Comparison of ENCODE assay signal across 19 cellular contexts in the genomic region with DNA sequence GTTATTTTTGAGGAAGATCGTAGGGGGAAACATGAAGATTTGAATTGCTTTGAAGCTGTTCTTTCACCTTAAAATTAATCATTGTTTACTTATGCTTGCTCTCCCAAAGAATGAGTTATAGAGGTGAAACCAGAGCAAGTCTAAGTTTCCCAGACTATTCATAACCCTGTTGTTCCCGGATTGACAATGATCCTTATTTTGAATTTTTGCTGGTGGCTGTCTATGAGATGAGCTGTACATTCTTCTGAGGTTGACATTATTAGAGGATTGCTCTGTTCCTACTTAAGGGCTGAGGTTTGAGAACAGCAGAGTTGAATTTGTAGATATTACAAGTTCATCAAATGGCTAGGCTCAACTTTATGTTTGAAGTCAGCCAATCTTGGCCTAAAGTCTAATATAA.
"Had no signal": no experiment of that assay in that cellular context is flagged by ENCODE, and none has a peak within 500 bp of the region (broad histone marks: within the 10 kb centered on the region; RNA-seq: fewer than 3 reads in every experiment).

No MANE protein-coding gene starts in this region.

- ATAC-seq: activated T-cell treated with anti-CD3 and anti-CD28 coated beads, Interleukin-2, amount 50 U/mL, for 4 hours; left cardiac atrium; naive thymus-derived CD8-positive, alpha-beta T cell; pancreas had no signal

- H3K27me3 Mint-ChIP-seq: activated naive CD4-positive, alpha-beta T cell treated with anti-CD3 and anti-CD28 coated beads, Interleukin-2, amount 10 ng/mL, durations not matched to agents 7 days and 5 days; dendritic cell treated with granulocyte-macrophage colony-stimulating factor and Interleukin-4, amounts not matched to agents 40 ng/mL and 50 ng/mL, for 4 days had no signal

- H3K4me3 ChIP-seq: esophagus muscularis mucosa, pancreas had no signal

- H3K4me1 Mint-ChIP-seq: activated naive CD4-positive, alpha-beta T cell treated with anti-CD3 and anti-CD28 coated beads, Interleukin-2, amount 10 ng/mL, durations not matched to agents 7 days and 5 days; immature natural killer cell; naive thymus-derived CD8-positive, alpha-beta T cell had no signal

- H3K9me3 Mint-ChIP-seq: activated naive CD4-positive, alpha-beta T cell treated with anti-CD3 and anti-CD28 coated beads, Interleukin-2, amount 10 ng/mL, durations not matched to agents 7 days and 5 days; activated T-cell treated with anti-CD3 and anti-CD28 coated beads, Interleukin-2, amount 50 U/mL, for 4 hours had no signal

- DNase-seq: activated CD4-positive, alpha-beta T cell treated with anti-CD3 and anti-CD28 coated beads, Interleukin-2, amount 50 U/mL, for 1 hour; activated CD4-positive, CD25-positive, alpha-beta regulatory T cell treated with anti-CD3 and anti-CD28 coated beads, Interleukin-2, amount 50 U/mL, for 72 hours; activated CD8-positive, alpha-beta memory T cell treated with anti-CD3 and anti-CD28 coated beads, Interleukin-2, amount 50 U/mL, for 4 hours; activated naive CD4-positive, alpha-beta T cell treated with anti-CD3 and anti-CD28 coated beads, Interleukin-2, amount 10 ng/mL, durations not matched to agents 7 days and 5 days; activated T-cell treated with anti-CD3 and anti-CD28 coated beads, Interleukin-2, amount 50 U/mL, for 4 hours; effector CD8-positive, alpha-beta T cell; immature natural killer cell; left cardiac atrium; mesenchymal stem cell; naive thymus-derived CD8-positive, alpha-beta T cell; pancreas; retina; stimulated activated naive CD4-positive, alpha-beta T cell; substantia nigra; T-helper 2 cell had no signal

- H3K36me3 ChIP-seq: esophagus muscularis mucosa, pancreas had no signal

- H3K27ac ChIP-seq: esophagus muscularis mucosa, pancreas, VCaP had no signal

- H3K27ac Mint-ChIP-seq: activated naive CD4-positive, alpha-beta T cell treated with anti-CD3 and anti-CD28 coated beads, Interleukin-2, amount 10 ng/mL, durations not matched to agents 7 days and 5 days; dendritic cell treated with granulocyte-macrophage colony-stimulating factor and Interleukin-4, amounts not matched to agents 40 ng/mL and 50 ng/mL, for 4 days; immature natural killer cell; naive thymus-derived CD8-positive, alpha-beta T cell; type B pancreatic cell had no signal

- H3K36me3 Mint-ChIP-seq: activated naive CD4-positive, alpha-beta T cell treated with anti-CD3 and anti-CD28 coated beads, Interleukin-2, amount 10 ng/mL, durations not matched to agents 7 days and 5 days; immature natural killer cell; type B pancreatic cell had no signal

- H3K27me3 ChIP-seq: esophagus muscularis mucosa, pancreas had no signal

- H3K4me1 ChIP-seq: esophagus muscularis mucosa, pancreas had no signal

- H3K4me3 Mint-ChIP-seq: activated naive CD4-positive, alpha-beta T cell treated with anti-CD3 and anti-CD28 coated beads, Interleukin-2, amount 10 ng/mL, durations not matched to agents 7 days and 5 days; activated T-cell treated with anti-CD3 and anti-CD28 coated beads, Interleukin-2, amount 50 U/mL, for 4 hours; dendritic cell treated with granulocyte-macrophage colony-stimulating factor and Interleukin-4, amounts not matched to agents 40 ng/mL and 50 ng/mL, for 4 days; immature natural killer cell; naive thymus-derived CD8-positive, alpha-beta T cell; type B pancreatic cell had no signal

- H3K9me3 ChIP-seq: esophagus muscularis mucosa, pancreas had no signal
